Comparison of ENCODE assay signal across 1 cellular context in the genomic region with DNA sequence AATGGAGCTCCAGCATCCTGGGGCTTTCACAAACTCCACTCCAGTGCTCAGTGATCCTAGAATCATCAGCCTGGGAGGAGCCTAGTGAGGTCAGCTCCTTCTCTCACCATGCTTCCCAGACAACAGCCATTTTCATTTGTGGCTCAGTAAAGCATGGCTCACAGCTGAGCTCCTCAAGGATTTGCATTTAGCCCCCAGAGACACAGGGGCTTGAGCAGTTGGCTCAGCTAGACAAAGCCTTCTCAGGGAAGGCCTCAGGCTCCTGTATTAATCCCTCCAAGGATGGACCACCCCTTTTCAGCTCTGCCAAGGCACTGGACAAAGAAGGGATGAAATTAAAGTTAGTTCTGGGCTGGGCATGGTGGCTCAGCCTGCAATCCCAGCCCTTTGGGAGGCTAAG.
TF ChIP-seq lines count a peak whose summit lies in the region.

No MANE protein-coding gene starts in this region.

TF ChIP-seq in WTC11, 78 proteins besides CTCF, POLR2A, EP300 and RAD21 (continued from another document):
- TF ChIP-seq, protein P1, sequence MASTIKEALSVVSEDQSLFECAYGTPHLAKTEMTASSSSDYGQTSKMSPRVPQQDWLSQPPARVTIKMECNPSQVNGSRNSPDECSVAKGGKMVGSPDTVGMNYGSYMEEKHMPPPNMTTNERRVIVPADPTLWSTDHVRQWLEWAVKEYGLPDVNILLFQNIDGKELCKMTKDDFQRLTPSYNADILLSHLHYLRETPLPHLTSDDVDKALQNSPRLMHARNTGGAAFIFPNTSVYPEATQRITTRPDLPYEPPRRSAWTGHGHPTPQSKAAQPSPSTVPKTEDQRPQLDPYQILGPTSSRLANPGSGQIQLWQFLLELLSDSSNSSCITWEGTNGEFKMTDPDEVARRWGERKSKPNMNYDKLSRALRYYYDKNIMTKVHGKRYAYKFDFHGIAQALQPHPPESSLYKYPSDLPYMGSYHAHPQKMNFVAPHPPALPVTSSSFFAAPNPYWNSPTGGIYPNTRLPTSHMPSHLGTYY (CRISPR knock-in tag; IDR thresholded peaks at IDR 0.05): no peak
- no peak for TF ChIP-seq AR (CRISPR knock-in tag; IDR thresholded peaks at IDR 0.05)
- TF ChIP-seq TEAD1 (CRISPR knock-in tag; IDR thresholded peaks at IDR 0.05): no peak
